11 cellular contexts compared by ENCODE assay signal in the genomic region with DNA sequence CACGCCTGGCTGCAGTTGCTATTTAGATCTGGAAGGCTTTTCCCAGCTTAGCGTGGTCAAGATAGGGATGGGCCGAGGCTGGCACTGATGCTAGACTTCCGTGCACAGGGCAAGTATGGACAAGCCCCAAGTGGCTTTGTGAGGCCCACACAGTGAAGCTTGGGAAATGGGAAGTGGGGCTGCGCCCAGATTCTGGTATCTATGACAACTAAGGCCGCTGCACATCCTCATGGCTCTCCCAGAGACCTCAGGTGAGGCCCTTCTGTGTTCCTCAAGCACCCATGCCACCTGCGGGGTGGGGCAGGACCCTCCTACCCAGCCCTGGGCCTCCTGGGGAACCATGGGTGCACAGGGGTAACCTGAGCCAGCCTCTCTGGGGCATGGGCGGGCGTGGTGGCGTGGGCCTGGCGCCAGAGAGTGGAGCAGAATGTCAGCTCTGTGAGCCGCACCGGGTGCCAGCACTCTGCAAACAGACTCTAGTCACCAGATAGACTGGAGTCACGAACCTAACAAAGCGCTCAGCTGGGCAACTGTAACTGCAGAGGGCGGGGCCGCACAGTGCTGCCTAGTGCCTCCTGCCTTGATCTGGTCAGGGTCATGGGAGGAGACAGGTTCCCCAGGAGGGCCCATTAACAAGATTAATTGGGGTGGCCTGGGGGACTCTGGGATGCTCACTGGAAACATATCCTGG. TPM values are rescaled to one million over a fixed set of nuclear protein-coding genes. Genes with fewer than 3 reads are reported as not detected.
A peak's percentile ranks its signal among the peaks of the same experiment; 100 is the strongest.
DNase-seq lines count a peak whose midpoint lies in the region; ATAC-seq, FAIRE-seq and TF ChIP-seq lines count a peak whose summit lies in the region.
"Had no signal": no experiment of that assay in that cellular context is flagged by ENCODE, and none has a peak within 500 bp of the region (broad histone marks: within the 10 kb centered on the region; RNA-seq: fewer than 3 reads in every experiment).

No MANE protein-coding gene starts in this region.

- in situ Hi-C loops in HepG2 (cut with HindIII; ENCODE audit: extremely low pct_ligation_motif_present, low pct_unique_long_range_greater_than_20kb), result no loop called here

- H3K4me1 Mint-ChIP-seq in activated CD4-positive, alpha-beta T cell treated with anti-CD3 and anti-CD28 coated beads for 36 hours, result no peaks in the 10 kb centered on the region
- H3K4me1 Mint-ChIP-seq in CD8-positive, alpha-beta T cell (ENCODE audit: low read depth), result no peaks in the 10 kb centered on the region
- H3K4me1 Mint-ChIP-seq: activated naive CD4-positive, alpha-beta T cell treated with anti-CD3 and anti-CD28 coated beads, Interleukin-2, amount 50 U/mL, for 24 hours had no signal

- TF ChIP-seq RAD21 in HepG2 (CRISPR knock-in tag; IDR thresholded peaks at IDR 0.05), result no peak

- H3K4me3 Mint-ChIP-seq in activated CD4-positive, alpha-beta T cell treated with anti-CD3 and anti-CD28 coated beads for 36 hours, result no peak overlapping the region
- no peak overlapping the region for H3K4me3 Mint-ChIP-seq in CD8-positive, alpha-beta T cell
- H3K4me3 Mint-ChIP-seq: activated naive CD4-positive, alpha-beta T cell treated with anti-CD3 and anti-CD28 coated beads, Interleukin-2, amount 50 U/mL, for 24 hours had no signal

- H4K20me1 ChIP-seq in HepG2 (ENCODE audit: insufficient read depth, low read length), result no peaks in the 10 kb centered on the region

- H3K27ac Mint-ChIP-seq in activated CD4-positive, alpha-beta T cell treated with anti-CD3 and anti-CD28 coated beads for 36 hours, result no peak overlapping the region
- no peak overlapping the region for H3K27ac Mint-ChIP-seq in CD8-positive, alpha-beta T cell
- H3K27ac Mint-ChIP-seq: activated naive CD4-positive, alpha-beta T cell treated with anti-CD3 and anti-CD28 coated beads, Interleukin-2, amount 50 U/mL, for 24 hours had no signal

- FAIRE-seq in HepG2 (lab: Jason Lieb, UNC), result peak; percentile 72

- peak overlapping the region; percentile 71 for H3K4me2 ChIP-seq in HepG2 (ENCODE audit: low read depth, low read length)

- no peaks in the 10 kb centered on the region for H3K9me3 Mint-ChIP-seq in activated CD4-positive, alpha-beta T cell treated with anti-CD3 and anti-CD28 coated beads for 36 hours (ENCODE audit: low read depth)
- no peaks in the 10 kb centered on the region for H3K9me3 Mint-ChIP-seq in CD8-positive, alpha-beta T cell
- H3K9me3 Mint-ChIP-seq: activated naive CD4-positive, alpha-beta T cell treated with anti-CD3 and anti-CD28 coated beads, Interleukin-2, amount 50 U/mL, for 24 hours had no signal

- TF ChIP-seq EP300 in HepG2 (IDR thresholded peaks at IDR 0.05; ENCODE audit: low read depth in 2 of 2, low read length in 2 of 2) (0 out of 4 replicates have a peak, but pooled peaks of 1 of the 2 experiments have one; percentile 48), HepG2 (CRISPR knock-in tag; IDR thresholded peaks at IDR 0.05; ENCODE audit: borderline replicate concordance) (no peak)

- peak overlapping the region; percentile 60 for H3K27ac ChIP-seq in HepG2 (ENCODE audit: extremely low read length, insufficient read depth, low read length)
- H3K27ac ChIP-seq in CD8-positive, alpha-beta T cell (ENCODE audit: low read depth, low read length), result no peak overlapping the region

- H3K4me3 ChIP-seq in HepG2 (replicated peaks in 1 of 3; ENCODE audit: insufficient read depth in 1 of 3, low read depth in 2 of 3, low read length in 3 of 3), result peak overlapping the region in 1 of 3 experiments; percentile 59; a peak in 3 of 6 replicates
- H3K4me3 ChIP-seq in CD8-positive, alpha-beta T cell (ENCODE audit: low read depth, low read length), result no peak overlapping the region

- H3K36me3 ChIP-seq in HepG2 (replicated peaks in 1 of 2; ENCODE audit: control insufficient read depth in 1 of 2, insufficient read depth in 2 of 2, low read length in 2 of 2), result no peaks in the 10 kb centered on the region
- H3K36me3 ChIP-seq in CD8-positive, alpha-beta T cell (ENCODE audit: insufficient read depth, low read length), result no peaks in the 10 kb centered on the region

- POLR2A ChIA-PET in HepG2 (lab: Yijun Ruan, JAX), result interaction anchor here (1.3 to 4.5 kb wide), 6 partner anchors 9 to 56 kb away, joined by 3 to 54 read pairs (median 26); a partner anchor contains a TSS
- POLR2A ChIA-PET in activated CD4-positive, alpha-beta T cell treated with anti-CD3 and anti-CD28 coated beads for 36 hours (lab: Charles Lee), result no interaction called here
- POLR2A ChIA-PET in CD8-positive, alpha-beta T cell (lab: Charles Lee), result no interaction called here

- no TSS peak for BruUV-seq in HepG2 (replicated peaks; lab: Mats Ljungman, UMichigan)

- no peak overlapping the region for H2AFZ ChIP-seq in HepG2 (ENCODE audit: low read length)

- H3K27me3 Mint-ChIP-seq in activated CD4-positive, alpha-beta T cell treated with anti-CD3 and anti-CD28 coated beads for 36 hours, result peaks cover 2% of the 10 kb centered on the region
- H3K27me3 Mint-ChIP-seq in CD8-positive, alpha-beta T cell (ENCODE audit: low read depth), result peaks cover 14% of the 10 kb centered on the region
- H3K27me3 Mint-ChIP-seq: activated naive CD4-positive, alpha-beta T cell treated with anti-CD3 and anti-CD28 coated beads, Interleukin-2, amount 50 U/mL, for 24 hours had no signal

- CTCF ChIA-PET in HepG2 (lab: Yijun Ruan, JAX; ENCODE audit: low intra/inter-chr PET ratio, low total read pairs), result no interaction called here
- CTCF ChIA-PET in activated CD4-positive, alpha-beta T cell treated with anti-CD3 and anti-CD28 coated beads for 36 hours (lab: Charles Lee), result interaction anchor here (0.8 kb wide), 1 partner anchor 179 kb away, joined by 4 read pairs; no protein-coding TSS in a partner anchor
- CTCF ChIA-PET in CD8-positive, alpha-beta T cell (lab: Charles Lee), result interaction anchor here (0.7 kb wide), 1 partner anchor 1085 kb away, joined by 3 read pairs; no protein-coding TSS in a partner anchor

- no peaks in the 10 kb centered on the region for H3K9me3 ChIP-seq in HepG2 (ENCODE audit: low read length)
- no peaks in the 10 kb centered on the region for H3K9me3 ChIP-seq in CD8-positive, alpha-beta T cell (ENCODE audit: low read length)

- H3K9ac ChIP-seq in HepG2 (ENCODE audit: insufficient read depth, low read depth, low read length), result peak overlapping the region; percentile 60

- no peaks in the 10 kb centered on the region for H3K79me2 ChIP-seq in HepG2 (ENCODE audit: insufficient read depth, low read length)

- TF ChIP-seq POLR2A in HepG2 (IDR thresholded peaks at IDR 0.05; ENCODE audit: insufficient read depth in 1 of 2, low read depth in 2 of 2, low read length in 2 of 2), result peak in 1 of 2 experiments; percentile 46; a peak in 1 of 4 replicates

- ATAC-seq in HepG2 (peak; percentile 88), HG02970 (IDR thresholded peaks at IDR 0.05; ENCODE audit: low FRiP score, unreplicated experiment) (no peak)
- no peak for ATAC-seq in activated CD4-positive, alpha-beta T cell treated with anti-CD3 and anti-CD28 coated beads for 36 hours
- ATAC-seq in CD8-positive, alpha-beta T cell, result no peak

- intact Hi-C loops in HepG2 (cut with micrococcal nuclease; ENCODE audit: unreplicated experiment), result no loop called here
- intact Hi-C loops in activated CD4-positive, alpha-beta T cell treated with anti-CD3 and anti-CD28 coated beads for 36 hours (cut with DNase I, micrococcal nuclease), result no loop called here
- intact Hi-C loops in CD8-positive, alpha-beta T cell (cut with DNase I, micrococcal nuclease), result no loop called here

- WGBS in HepG2 (ENCODE audit: low lambda C conversion rate), result 16% methylated on average over 8 of the region's 17 CpGs

- DNase-seq in AG20443 (ENCODE audit: low spot score) (peak; percentile 21), NCI-H1417 (lab: John Stamatoyannopoulos, UW) (peak; percentile 93 to 99 (median 98)), SHP77 treated with DMSO at 0.1 percent for 48 hours (lab: John Stamatoyannopoulos, UW) (peak; percentile 95), HepG2 (ENCODE audit: low spot score) (peak; percentile 89), COLO829 (ENCODE audit: low spot score) (no peak)
- DNase-seq in activated CD4-positive, alpha-beta T cell treated with anti-CD3 and anti-CD28 coated beads for 36 hours, result no peak
- no peak for DNase-seq in CD8-positive, alpha-beta T cell
- DNase-seq: posterior cingulate gyrus; stimulated activated naive CD4-positive, alpha-beta T cell had no signal

- peak; percentile 21; the same call in 1 of the 2 replicates for TF ChIP-seq CTCF in HepG2 (CRISPR knock-in tag; IDR thresholded peaks at IDR 0.05)
- TF ChIP-seq CTCF in CD8-positive, alpha-beta T cell (IDR thresholded peaks at IDR 0.05), result no peak

- H3K4me1 ChIP-seq in HepG2 (ENCODE audit: insufficient read depth, low read length), result peaks cover 66% of the 10 kb centered on the region
- no peaks in the 10 kb centered on the region for H3K4me1 ChIP-seq in CD8-positive, alpha-beta T cell (ENCODE audit: insufficient read depth, low read length)

- no peaks in the 10 kb centered on the region for H3K27me3 ChIP-seq in HepG2 (ENCODE audit: control insufficient read depth in 1 of 2, insufficient read depth in 2 of 2, low read length in 2 of 2)
- no peaks in the 10 kb centered on the region for H3K27me3 ChIP-seq in CD8-positive, alpha-beta T cell (ENCODE audit: insufficient read depth, low read length)

- no peaks in the 10 kb centered on the region for H3K36me3 Mint-ChIP-seq in activated CD4-positive, alpha-beta T cell treated with anti-CD3 and anti-CD28 coated beads for 36 hours (ENCODE audit: low read depth)
- H3K36me3 Mint-ChIP-seq in CD8-positive, alpha-beta T cell, result no peaks in the 10 kb centered on the region
- H3K36me3 Mint-ChIP-seq: activated naive CD4-positive, alpha-beta T cell treated with anti-CD3 and anti-CD28 coated beads, Interleukin-2, amount 50 U/mL, for 24 hours had no signal

RNA-seq across cellular contexts. Expression of a gene that starts 46.4 kb away (rescaled TPM):
- total RNA-seq in HepG2 (2016; rRNA removed; fragmentation: Illumina TruSeq; extraction: Trizol), result 7.9 and 11.5 TPM in 2 replicates
- 2.7 and 3.4 TPM in 2 replicates for total RNA-seq in HepG2 (2016; cell fraction: cytosol; rRNA removed; fragmentation: Illumina TruSeq; extraction: Trizol; ENCODE audit: low read depth)
- 10.4 and 13.3 TPM in 2 replicates for total RNA-seq in HepG2 (2016; cell fraction: insoluble cytoplasmic fraction; rRNA removed; fragmentation: Illumina TruSeq; extraction: Trizol)
- 6.2 and 6.3 TPM in 2 replicates for total RNA-seq in HepG2 (2016; cell fraction: membrane; rRNA removed; fragmentation: Illumina TruSeq; extraction: Trizol)
- 12.6 and 14.1 TPM in 2 replicates for total RNA-seq in HepG2 (2016; cell fraction: nucleus; rRNA removed; fragmentation: Illumina TruSeq; extraction: Trizol)
- 55.1 and 85.6 TPM in 2 replicates for polyA plus RNA-seq in HepG2 (2011; rRNA removed)
- polyA plus RNA-seq in HepG2 (2011; cell fraction: cytosol; rRNA removed), result 53.6 and 65.9 TPM in 2 replicates
- polyA plus RNA-seq in HepG2 (2011; cell fraction: nucleus; rRNA removed), result 100 and 160 TPM in 2 replicates
- polyA plus RNA-seq in HepG2 (2012), result 23.2 and 51.8 TPM in 2 replicates
- polyA plus RNA-seq in HepG2 (2016; cell fraction: cytosol; fragmentation: Illumina TruSeq; extraction: Trizol; ENCODE audit: low read depth), result 1.3 and 1.4 TPM in 2 replicates
- 8.0 and 8.3 TPM in 2 replicates for polyA plus RNA-seq in HepG2 (2016; cell fraction: insoluble cytoplasmic fraction; fragmentation: Illumina TruSeq; extraction: Trizol; ENCODE audit: low read depth)
- 1.5 and 2.1 TPM in 2 replicates for polyA plus RNA-seq in HepG2 (2016; cell fraction: membrane; fragmentation: Illumina TruSeq; extraction: Trizol; ENCODE audit: low read depth)
- 32.7 and 37.5 TPM in 2 replicates for polyA plus RNA-seq in HepG2 (2016; cell fraction: nucleus; fragmentation: Illumina TruSeq; extraction: Trizol; ENCODE audit: insufficient read depth, low read depth)
- polyA minus RNA-seq in HepG2 (2011; rRNA and poly(A)+ RNA removed; ENCODE audit: low replicate concordance), result 97.8 and 144 TPM in 2 replicates
- polyA minus RNA-seq in HepG2 (2011; cell fraction: cytosol; rRNA and poly(A)+ RNA removed), result 37.5 and 50.6 TPM in 2 replicates
- 25.4 and 41.9 TPM in 2 replicates for polyA minus RNA-seq in HepG2 (2011; cell fraction: nucleus; rRNA and poly(A)+ RNA removed)
- under 1 TPM; 0.30 to 0.49 TPM for total RNA-seq in activated CD4-positive, alpha-beta T cell treated with anti-CD3 and anti-CD28 coated beads for 36 hours
- total RNA-seq in CD8-positive, alpha-beta T cell, result 1 to 10 TPM; 1.1 to 1.5 TPM

Comparison
In these comparisons a context has a peak if more than half of its experiments do, and no peak if none do; other contexts are left out.
1. DNase-seq: peak in AG20443 (single experiment), NCI-H1417 (3 of 3), SHP77 treated with DMSO at 0.1 percent for 48 hours (single experiment) and HepG2 (single experiment); none in activated CD4-positive, alpha-beta T cell treated with anti-CD3 and anti-CD28 coated beads for 36 hours (single experiment), COLO829 (single experiment) and CD8-positive, alpha-beta T cell (0 of 7).